1 cellular context compared by ENCODE assay signal in genomic region chr3:169497567-169498257, GRCh38.
TF ChIP-seq lines count a peak whose summit lies in the region.

No MANE protein-coding gene starts in this region.

TF ChIP-seq in HEK293, 187 proteins besides CTCF, POLR2A, EP300 and RAD21 (continued from another document and continues in another):
- TF ChIP-seq AEBP2 (tag by site-specific recombination; IDR thresholded peaks at IDR 0.05; ENCODE audit: borderline replicate concordance) (no peak), ZNF132 (tag by site-specific recombination; IDR thresholded peaks at IDR 0.05; ENCODE audit: borderline replicate concordance) (no peak), ZNF146 (tag by site-specific recombination; IDR thresholded peaks at IDR 0.05) (no peak), SP2 (tag by site-specific recombination; IDR thresholded peaks at IDR 0.05) (no peak), ZEB2 (tag by site-specific recombination; IDR thresholded peaks at IDR 0.05) (peak; percentile 46; the same call in 1 of the 2 replicates), KLF1 (tag by site-specific recombination; IDR thresholded peaks at IDR 0.05) (no peak), ZNF394 (tag by site-specific recombination; IDR thresholded peaks at IDR 0.05; ENCODE audit: borderline replicate concordance) (no peak), ZNF148 (tag by site-specific recombination; IDR thresholded peaks at IDR 0.05; ENCODE audit: borderline replicate concordance) (no peak), ZNF701 (tag by site-specific recombination; IDR thresholded peaks at IDR 0.05) (no peak), ELK4 (IDR thresholded peaks at IDR 0.05; ENCODE audit: borderline replicate concordance, low read depth, low read length) (no peak), ZNF639 (tag by site-specific recombination; IDR thresholded peaks at IDR 0.05) (no peak), ZNF501 (tag by site-specific recombination; IDR thresholded peaks at IDR 0.05) (no peak), ZNF677 (tag by site-specific recombination; IDR thresholded peaks at IDR 0.05) (no peak), PRDM1 (tag by site-specific recombination; IDR thresholded peaks at IDR 0.05) (no peak), ATF2 (tag by site-specific recombination; IDR thresholded peaks at IDR 0.05; ENCODE audit: low read depth) (no peak), ZNF843 (tag by site-specific recombination; IDR thresholded peaks at IDR 0.05) (peak; percentile 43; the same call in 1 of the 2 replicates), ZNF658 (tag by site-specific recombination; IDR thresholded peaks at IDR 0.05) (no peak), ZNF133 (tag by site-specific recombination; IDR thresholded peaks at IDR 0.05) (no peak), ZNF37A (tag by site-specific recombination; IDR thresholded peaks at IDR 0.05) (no peak), ZNF830 (tag by site-specific recombination; IDR thresholded peaks at IDR 0.05; ENCODE audit: low read depth) (no peak), ZNF670 (tag by site-specific recombination; IDR thresholded peaks at IDR 0.05; ENCODE audit: low read depth) (no peak), ZNF157 (tag by site-specific recombination; IDR thresholded peaks at IDR 0.05) (no peak), SALL2 (tag by site-specific recombination; IDR thresholded peaks at IDR 0.05; ENCODE audit: borderline replicate concordance) (no peak), ZNF521 (tag by site-specific recombination; IDR thresholded peaks at IDR 0.05) (no peak), EGR2 (tag by site-specific recombination; IDR thresholded peaks at IDR 0.05; ENCODE audit: low read depth) (no peak), ZNF785 (tag by site-specific recombination; IDR thresholded peaks at IDR 0.05) (no peak), HIC1 (tag by site-specific recombination; IDR thresholded peaks at IDR 0.05) (peak; percentile 81), ZNF837 (tag by site-specific recombination; IDR thresholded peaks at IDR 0.05) (no peak), ZSCAN30 (tag by site-specific recombination; IDR thresholded peaks at IDR 0.05) (0 out of 2 replicates have a peak, but pooled peaks have one; percentile 7), ZNF112 (tag by site-specific recombination; IDR thresholded peaks at IDR 0.05) (no peak), HOXD13 (CRISPR knock-in tag; IDR thresholded peaks at IDR 0.05; ENCODE audit: borderline replicate concordance) (no peak), ZNF654 (tag by site-specific recombination; IDR thresholded peaks at IDR 0.05; ENCODE audit: low read depth) (no peak), ZNF560 (tag by site-specific recombination; IDR thresholded peaks at IDR 0.05; ENCODE audit: borderline replicate concordance) (no peak), ZNF416 (tag by site-specific recombination; IDR thresholded peaks at IDR 0.05) (no peak), ZNF76 (tag by site-specific recombination; IDR thresholded peaks at IDR 0.05; ENCODE audit: borderline replicate concordance, low read depth) (no peak), ZNF398 (tag by site-specific recombination; IDR thresholded peaks at IDR 0.05) (no peak), ZBTB20 (tag by site-specific recombination; IDR thresholded peaks at IDR 0.05) (no peak; the same call in 1 of the 2 replicates), BCL6B (tag by site-specific recombination; IDR thresholded peaks at IDR 0.05) (no peak), ZNF777 (tag by site-specific recombination; IDR thresholded peaks at IDR 0.05; ENCODE audit: borderline replicate concordance) (no peak), ZSCAN18 (tag by site-specific recombination; IDR thresholded peaks at IDR 0.05) (no peak), ZNF629 (tag by site-specific recombination; IDR thresholded peaks at IDR 0.05) (peak; percentile 62), ZNF585B (tag by site-specific recombination; IDR thresholded peaks at IDR 0.05) (no peak), PBX3 (CRISPR knock-in tag; IDR thresholded peaks at IDR 0.05) (no peak), KLF8 (tag by site-specific recombination; IDR thresholded peaks at IDR 0.05) (0 out of 2 replicates have a peak, but pooled peaks have one; percentile 21), ZNF600 (tag by site-specific recombination; IDR thresholded peaks at IDR 0.05) (no peak), WT1 (tag by site-specific recombination; IDR thresholded peaks at IDR 0.05) (0 out of 2 replicates have a peak, but pooled peaks have one; percentile 51), ZNF664 (tag by site-specific recombination; IDR thresholded peaks at IDR 0.05) (no peak), TRIM28 (IDR thresholded peaks at IDR 0.05; ENCODE audit: borderline replicate concordance, low read length) (no peak), ZNF391 (tag by site-specific recombination; IDR thresholded peaks at IDR 0.05; ENCODE audit: borderline replicate concordance, low read depth) (no peak), ZSCAN16 (tag by site-specific recombination; IDR thresholded peaks at IDR 0.05) (no peak)
